13 cellular contexts compared by ENCODE assay signal in genomic region chr2:207042841-207043240, GRCh38.
DNase-seq lines count a peak whose midpoint lies in the region; ATAC-seq and TF ChIP-seq lines count a peak whose summit lies in the region.
"Had no signal": no experiment of that assay in that cellular context is flagged by ENCODE, and none has a peak within 500 bp of the region (broad histone marks: within the 10 kb centered on the region; RNA-seq: fewer than 3 reads in every experiment).

No MANE protein-coding gene starts in this region.

- peak in 2 of 3 experiments; percentile 65 to 86 for DNase-seq in NCI-H1417 (lab: John Stamatoyannopoulos, UW)
- DNase-seq in NCI-H1930 (lab: John Stamatoyannopoulos, UW), result peak; percentile 22 to 69
- no peak for DNase-seq in SJSA1 (ENCODE audit: low read depth in 1 of 2, low spot score in 2 of 2)
- DNase-seq in tibial artery, result no peak
- DNase-seq in NCI-H2171 treated with DMSO at 0.1 percent for 48 hours (lab: John Stamatoyannopoulos, UW), result no peak
- DNase-seq in Right ventricle myocardium superior, result no peak
- DNase-seq: Calu3, DMS79, NCI-H2171, NCI-H446 treated with DMSO at 0.1 percent for 48 hours, SHP77 treated with DMSO at 0.1 percent for 48 hours had no signal

- no peak for ATAC-seq in Right ventricle myocardium superior (ENCODE audit: poor library complexity)
- no peak for ATAC-seq in HG02610 (IDR thresholded peaks at IDR 0.05; ENCODE audit: unreplicated experiment)

- H3K27me3 ChIP-seq in SJSA1 (replicated peaks) (no peaks in the 10 kb centered on the region), tibial artery (no peaks in the 10 kb centered on the region)

- no peaks in the 10 kb centered on the region for H3K9me3 ChIP-seq in SJSA1 (replicated peaks)
- H3K9me3 ChIP-seq in tibial artery, result no peaks in the 10 kb centered on the region

- H3K4me1 ChIP-seq in SJSA1 (replicated peaks), result peaks cover 59% of the 10 kb centered on the region
- peaks cover 0 to 43% (median 25%) of the 10 kb centered on the region in 4 donors for H3K4me1 ChIP-seq in tibial artery

- no peak for TF ChIP-seq CTCF in tibial artery (IDR thresholded peaks at IDR 0.05)

- intact Hi-C loops in tibial artery (cut with DNase I; ENCODE audit: low total_unique reads), result loop anchor here (5.0 to 10.0 kb wide), 2 partner anchors 92 to 124 kb away; partner anchors contain the start of gene KLF7
- intact Hi-C loops in Right ventricle myocardium superior (cut with DNase I), result loop anchor here (10.0 kb wide), 1 partner anchor 432 kb away; no protein-coding TSS in a partner anchor

- H3K36me3 ChIP-seq in SJSA1 (no peaks in the 10 kb centered on the region), tibial artery (no peaks in the 10 kb centered on the region)

- H3K27ac ChIP-seq in SJSA1 (peak overlapping the region; percentile 48), tibial artery (peak overlapping the region; percentile 55 to 70)
- H3K27ac ChIP-seq: KMS-11 had no signal

- no peak overlapping the region for H3K4me3 ChIP-seq in SJSA1
- no peak overlapping the region for H3K4me3 ChIP-seq in tibial artery

Comparison
In these comparisons a context has a peak if more than half of its experiments do, and no peak if none do; other contexts are left out.
1. DNase-seq: peak in NCI-H1417 (2 of 3) and NCI-H1930 (2 of 2); none in SJSA1 (0 of 2), tibial artery (0 of 2), NCI-H2171 treated with DMSO at 0.1 percent for 48 hours (single experiment) and Right ventricle myocardium superior (single experiment).